In the genomic region with DNA sequence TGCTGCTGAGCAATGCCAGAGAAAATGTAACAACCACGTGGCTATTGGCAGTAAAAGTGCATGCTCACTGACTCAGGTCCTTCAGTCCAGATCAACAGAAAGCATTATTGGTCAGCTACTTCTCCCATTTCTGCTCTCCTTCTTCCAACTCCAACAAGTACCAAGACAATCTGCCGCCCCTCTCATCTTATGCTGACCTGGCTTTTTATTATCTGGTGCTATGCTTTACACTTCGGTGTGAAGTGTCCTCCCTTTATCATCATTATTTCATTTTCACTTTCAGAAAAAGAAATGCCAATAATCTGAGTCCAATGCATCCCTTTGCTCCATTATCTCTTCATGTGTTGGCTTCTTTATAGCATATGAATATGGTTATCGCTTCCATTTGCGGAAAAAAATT, we compare ENCODE assay signal across 23 cellular contexts.
DNase-seq lines count a peak whose midpoint lies in the region; ATAC-seq, FAIRE-seq and TF ChIP-seq lines count a peak whose summit lies in the region.
"Had no signal": no experiment of that assay in that cellular context is flagged by ENCODE, and none has a peak within 500 bp of the region (broad histone marks: within the 10 kb centered on the region; RNA-seq: fewer than 3 reads in every experiment).

No MANE protein-coding gene starts in this region.

- no peaks in the 10 kb centered on the region for H3K36me3 Mint-ChIP-seq in effector memory CD8-positive, alpha-beta T cell (ENCODE audit: insufficient read depth)
- H3K36me3 Mint-ChIP-seq: CD4-positive, CD25-positive, alpha-beta regulatory T cell had no signal

- H4K91ac ChIP-seq in IMR-90 (ENCODE audit: insufficient read depth, low read depth, low read length) = no peak overlapping the region

- CTCF ChIA-PET in IMR-90 (lab: Yijun Ruan, JAX) (no interaction called here), K562 (lab: Yijun Ruan, JAX; ENCODE audit: low intra/inter-chr PET ratio) (no interaction called here)

- H3K4me1 ChIP-seq in IMR-90 (ENCODE audit: control insufficient read depth, insufficient read depth, low read length) (no peaks in the 10 kb centered on the region), K562 (replicated peaks in 1 of 2; ENCODE audit: control insufficient read depth in 2 of 2, insufficient read depth in 2 of 2, low read length in 2 of 2) (no peaks in the 10 kb centered on the region), osteoblast (ENCODE audit: insufficient read depth, low read length) (no peaks in the 10 kb centered on the region), kidney (ENCODE audit: control insufficient read depth in 1 of 2, insufficient read depth in 1 of 2, low read depth in 1 of 2, low read length in 2 of 2) (no peaks in the 10 kb centered on the region)
- H3K4me1 ChIP-seq: Caco-2, SJSA1 had no signal

- in situ Hi-C loops in IMR-90 (cut with MboI; ENCODE audit: low sequenced_read_pairs) = no loop called here
- in situ Hi-C loops in K562 (cut with MboI) = no loop called here

- FAIRE-seq in K562 (lab: Jason Lieb, UNC) (no peak), kidney (lab: Jason Lieb, UNC) (no peak)
- FAIRE-seq: GM12891, GM18507, H1 had no signal

- no peak overlapping the region for H2BK20ac ChIP-seq in IMR-90 (ENCODE audit: low read depth, low read length)

- no peak for TF ChIP-seq EP300 in K562 (IDR thresholded peaks at IDR 0.05; ENCODE audit: low read length)

- H3K27ac Mint-ChIP-seq in stimulated activated naive CD8-positive, alpha-beta T cell treated with anti-CD3 and anti-CD28 coated beads, Interleukin-15, amount 100 ng/mL, for 72 hours = no peak overlapping the region
- H3K27ac Mint-ChIP-seq in effector memory CD8-positive, alpha-beta T cell = no peak overlapping the region
- H3K27ac Mint-ChIP-seq: B cell; CD4-positive, CD25-positive, alpha-beta regulatory T cell had no signal

- H2AFZ ChIP-seq in IMR-90 (replicated peaks; ENCODE audit: low read length, poor library complexity) (no peak overlapping the region), K562 (ENCODE audit: low read depth, low read length) (no peak overlapping the region), osteoblast (ENCODE audit: low read length) (peak overlapping the region; percentile 53)

- no peak overlapping the region for H3K14ac ChIP-seq in IMR-90 (replicated peaks; ENCODE audit: low read depth, low read length)

- H3K9ac ChIP-seq in IMR-90 (ENCODE audit: low read depth, low read length) (no peak overlapping the region), K562 (ENCODE audit: insufficient read depth in 1 of 2, low read depth in 2 of 2, low read length in 2 of 2) (no peak overlapping the region), kidney (ENCODE audit: low read length in 2 of 2) (no peak overlapping the region)

- H3K4ac ChIP-seq in IMR-90 (ENCODE audit: low read depth, low read length) = no peak overlapping the region

- H3K27me3 Mint-ChIP-seq in stimulated activated naive CD8-positive, alpha-beta T cell treated with anti-CD3 and anti-CD28 coated beads, Interleukin-15, amount 100 ng/mL, for 72 hours = peaks cover 9% of the 10 kb centered on the region
- H3K27me3 Mint-ChIP-seq in effector memory CD8-positive, alpha-beta T cell = no peaks in the 10 kb centered on the region
- H3K27me3 Mint-ChIP-seq: CD4-positive, CD25-positive, alpha-beta regulatory T cell had no signal

- intact Hi-C loops in IMR-90 (cut with micrococcal nuclease) (no loop called here), K562 (cut with micrococcal nuclease) (no loop called here), kidney (cut with DNase I) (no loop called here)

- H3K9me3 ChIP-seq in IMR-90 (ENCODE audit: control insufficient read depth, insufficient read depth, low read length) = no peaks in the 10 kb centered on the region
- no peaks in the 10 kb centered on the region for H3K9me3 ChIP-seq in K562 (replicated peaks; ENCODE audit: control insufficient read depth, insufficient read depth, low read depth, low read length)
- H3K9me3 ChIP-seq in osteoblast (ENCODE audit: low read depth, low read length) = no peaks in the 10 kb centered on the region
- no peaks in the 10 kb centered on the region for H3K9me3 ChIP-seq in kidney (ENCODE audit: control insufficient read depth in 1 of 2, low read length in 2 of 2)
- H3K9me3 ChIP-seq: Caco-2, MG63, SJSA1 had no signal

- H3K9me3 Mint-ChIP-seq in stimulated activated naive CD8-positive, alpha-beta T cell treated with anti-CD3 and anti-CD28 coated beads, Interleukin-15, amount 100 ng/mL, for 72 hours = no peaks in the 10 kb centered on the region
- peaks cover 0 to 2% of the 10 kb centered on the region in 2 donors for H3K9me3 Mint-ChIP-seq in effector memory CD8-positive, alpha-beta T cell

- H3K4me3 Mint-ChIP-seq in stimulated activated naive CD8-positive, alpha-beta T cell treated with anti-CD3 and anti-CD28 coated beads, Interleukin-15, amount 100 ng/mL, for 72 hours = no peak overlapping the region
- no peak overlapping the region for H3K4me3 Mint-ChIP-seq in effector memory CD8-positive, alpha-beta T cell
- H3K4me3 Mint-ChIP-seq: B cell; CD4-positive, CD25-positive, alpha-beta regulatory T cell had no signal

- H3K4me2 ChIP-seq in IMR-90 (ENCODE audit: low read depth, low read length) (no peak overlapping the region), K562 (ENCODE audit: insufficient read depth, low read length) (no peak overlapping the region), osteoblast (ENCODE audit: insufficient read depth, low read length) (no peak overlapping the region)

- H3K79me2 ChIP-seq in K562 (ENCODE audit: control insufficient read depth, insufficient read depth, low read length) (no peaks in the 10 kb centered on the region), osteoblast (ENCODE audit: insufficient read depth, low read length) (no peaks in the 10 kb centered on the region)

- no peak overlapping the region for H3K56ac ChIP-seq in IMR-90 (ENCODE audit: extremely low read depth, insufficient read depth, low read length)

- H3K79me1 ChIP-seq in IMR-90 (ENCODE audit: low read depth in 1 of 2, low read length in 2 of 2) = no peaks in the 10 kb centered on the region

- H3K4me3 ChIP-seq in IMR-90 (ENCODE audit: insufficient read depth, low read depth, low read length) = no peak overlapping the region
- H3K4me3 ChIP-seq in K562 = no peak overlapping the region
- no peak overlapping the region for H3K4me3 ChIP-seq in osteoblast (ENCODE audit: insufficient read depth, low read length)
- H3K4me3 ChIP-seq in kidney (ENCODE audit: low read length in 2 of 2) = no peak overlapping the region
- H3K4me3 ChIP-seq: MG63, SJSA1 had no signal

- H3K4me1 Mint-ChIP-seq in stimulated activated naive CD8-positive, alpha-beta T cell treated with anti-CD3 and anti-CD28 coated beads, Interleukin-15, amount 100 ng/mL, for 72 hours = no peaks in the 10 kb centered on the region
- no peaks in the 10 kb centered on the region for H3K4me1 Mint-ChIP-seq in effector memory CD8-positive, alpha-beta T cell (ENCODE audit: low read depth in 2 of 2)
- H3K4me1 Mint-ChIP-seq: B cell; CD4-positive, CD25-positive, alpha-beta regulatory T cell had no signal

- WGBS in IMR-90 (ENCODE audit: extremely low coverage in 2 of 2, insufficient read length in 1 of 2), 2 experiments = 18% methylated on average over 2 of the region's 5 CpGs; no CpG with 5 or more reads in 1 of the 2 experiments
- 4% methylated on average over 5 of the region's 5 CpGs for WGBS in K562 (ENCODE audit: insufficient coverage, low coverage, missing lambda C conversion rate)

- DNase-seq in IMR-90 (peak; percentile 3), K562 (ENCODE audit: extremely low read depth in 1 of 4, low spot score in 3 of 4) (no peak), osteoblast (ENCODE audit: insufficient read length, low spot score, missing footprints) (no peak), kidney (no peak)
- no peak for DNase-seq in stimulated activated naive CD8-positive, alpha-beta T cell treated with anti-CD3 and anti-CD28 coated beads, Interleukin-15, amount 100 ng/mL, for 72 hours
- no peak for DNase-seq in effector memory CD8-positive, alpha-beta T cell
- DNase-seq: ACHN; Caco-2; CD4-positive, CD25-positive, alpha-beta regulatory T cell; MG63; NCI-H1048; NCI-H146; NCI-H2029 treated with DMSO at 0.1 percent for 48 hours; NCI-H2171; NCI-H69 had no signal

- no peak overlapping the region for H2AK9ac ChIP-seq in IMR-90 (replicated peaks; ENCODE audit: low read depth, low read length, poor library complexity)

- no peak overlapping the region for H2BK5ac ChIP-seq in IMR-90 (ENCODE audit: low read depth, low read length, poor library complexity, severe bottlenecking)

- H4K20me1 ChIP-seq in IMR-90 (ENCODE audit: insufficient read depth, low read length) = no peaks in the 10 kb centered on the region
- no peaks in the 10 kb centered on the region for H4K20me1 ChIP-seq in K562 (replicated peaks; ENCODE audit: control insufficient read depth, insufficient read depth, low read length)
- no peaks in the 10 kb centered on the region for H4K20me1 ChIP-seq in osteoblast (ENCODE audit: insufficient read depth, low read length)

- TF ChIP-seq POLR2A in IMR-90 (IDR thresholded peaks at IDR 0.05; ENCODE audit: low read depth, low read length) = no peak
- no peak for TF ChIP-seq POLR2A in K562 (conservative IDR thresholded peaks at IDR 0.05)

- TF ChIP-seq RAD21 in IMR-90 (IDR thresholded peaks at IDR 0.05; ENCODE audit: low read length) (no peak), K562 (CRISPR knock-in tag; conservative IDR thresholded peaks at IDR 0.05 in 1 of 2, IDR thresholded peaks at IDR 0.05 in 1 of 2) (no peak)

- H2BK120ac ChIP-seq in IMR-90 (ENCODE audit: low read depth, low read length) = no peak overlapping the region

- H3K9me1 ChIP-seq in IMR-90 (ENCODE audit: insufficient read depth, low read length) (no peaks in the 10 kb centered on the region), K562 (ENCODE audit: control insufficient read depth, insufficient read depth, low read length) (no peaks in the 10 kb centered on the region)

- H2BK15ac ChIP-seq in IMR-90 (ENCODE audit: low read depth, low read length) = no peak overlapping the region

- H3K36me3 ChIP-seq in IMR-90 (ENCODE audit: control insufficient read depth, insufficient read depth, low read length) = no peaks in the 10 kb centered on the region
- no peaks in the 10 kb centered on the region for H3K36me3 ChIP-seq in K562 (ENCODE audit: control insufficient read depth, insufficient read depth, low read length)
- no peaks in the 10 kb centered on the region for H3K36me3 ChIP-seq in osteoblast (ENCODE audit: insufficient read depth, low read length)
- no peaks in the 10 kb centered on the region for H3K36me3 ChIP-seq in kidney (ENCODE audit: control insufficient read depth in 1 of 2, insufficient read depth in 2 of 2, low read length in 2 of 2)
- H3K36me3 ChIP-seq: MG63, SJSA1 had no signal

- TF ChIP-seq CTCF in C4-2B (conservative IDR thresholded peaks at IDR 0.05) = no peak
- no peak for TF ChIP-seq CTCF in IMR-90 (conservative IDR thresholded peaks at IDR 0.05; ENCODE audit: low read depth, low read length)
- TF ChIP-seq CTCF in K562 (IDR thresholded peaks at IDR 0.05 in 2 of 3, conservative IDR thresholded peaks at IDR 0.05 in 1 of 3; ENCODE audit: insufficient read depth in 2 of 3, low read depth in 1 of 3, low read length in 3 of 3) = no peak
- TF ChIP-seq CTCF in osteoblast (IDR thresholded peaks at IDR 0.05; ENCODE audit: extremely low read depth, low read depth, low read length) = no peak
- no peak for TF ChIP-seq CTCF in kidney (IDR thresholded peaks at IDR 0.05; ENCODE audit: borderline replicate concordance, extremely low read depth, insufficient read depth)

- H2AK5ac ChIP-seq in IMR-90 (ENCODE audit: low read depth, low read length) = no peak overlapping the region

- POLR2A ChIA-PET in IMR-90 (lab: Charles Lee; ENCODE audit: unreplicated experiment) = no interaction called here
- POLR2A ChIA-PET in K562 (lab: Yijun Ruan, JAX) = no interaction called here

- no peak overlapping the region for H3K23ac ChIP-seq in IMR-90 (ENCODE audit: low read depth, low read length)

- BruUV-seq in IMR-90 (replicated peaks; lab: Mats Ljungman, UMichigan) (no TSS peak), K562 (replicated peaks; lab: Mats Ljungman, UMichigan) (no TSS peak)

- H4K8ac ChIP-seq in IMR-90 (ENCODE audit: low read depth in 2 of 2, low read length in 2 of 2) = no peak overlapping the region

- dilution Hi-C loops in IMR-90 (cut with HindIII; ENCODE audit: low sequenced_read_pairs, unreplicated experiment) = no loop called here

- H3K27ac ChIP-seq in C4-2B (peak overlapping the region; percentile 3; the same call in 1 of the 2 replicates), IMR-90 (ENCODE audit: insufficient read depth, low read length) (no peak overlapping the region), K562 (ENCODE audit: extremely low read depth, low read depth, low read length) (no peak overlapping the region), osteoblast (ENCODE audit: low read depth, low read length) (no peak overlapping the region), kidney (ENCODE audit: low read depth in 2 of 2, low read length in 2 of 2) (no peak overlapping the region)
- H3K27ac ChIP-seq: SJSA1 had no signal

- no peak overlapping the region for H3K18ac ChIP-seq in IMR-90 (ENCODE audit: low read depth, low read length)

- no peak for ATAC-seq in IMR-90 (ENCODE audit: low read depth)
- no peak for ATAC-seq in K562
- no peak for ATAC-seq in stimulated activated naive CD8-positive, alpha-beta T cell treated with anti-CD3 and anti-CD28 coated beads, Interleukin-15, amount 100 ng/mL, for 72 hours
- no peak for ATAC-seq in HG02759 (IDR thresholded peaks at IDR 0.05; ENCODE audit: unreplicated experiment)
- no peak for ATAC-seq in effector memory CD8-positive, alpha-beta T cell (replicated peaks)
- ATAC-seq: Panc1 had no signal

- H4K5ac ChIP-seq in IMR-90 (ENCODE audit: low read depth, low read length) = no peak overlapping the region

- H3K27me3 ChIP-seq in IMR-90 (ENCODE audit: control insufficient read depth, insufficient read depth, low read length) = no peaks in the 10 kb centered on the region; the same call in 1 of the 2 replicates
- H3K27me3 ChIP-seq in K562 (ENCODE audit: control insufficient read depth in 2 of 2, insufficient read depth in 2 of 2, low read length in 2 of 2) = no peaks in the 10 kb centered on the region
- H3K27me3 ChIP-seq in osteoblast (ENCODE audit: insufficient read depth, low read length) = no peaks in the 10 kb centered on the region
- H3K27me3 ChIP-seq: MG63 had no signal
